16 cellular contexts compared by ENCODE assay signal in the genomic region with DNA sequence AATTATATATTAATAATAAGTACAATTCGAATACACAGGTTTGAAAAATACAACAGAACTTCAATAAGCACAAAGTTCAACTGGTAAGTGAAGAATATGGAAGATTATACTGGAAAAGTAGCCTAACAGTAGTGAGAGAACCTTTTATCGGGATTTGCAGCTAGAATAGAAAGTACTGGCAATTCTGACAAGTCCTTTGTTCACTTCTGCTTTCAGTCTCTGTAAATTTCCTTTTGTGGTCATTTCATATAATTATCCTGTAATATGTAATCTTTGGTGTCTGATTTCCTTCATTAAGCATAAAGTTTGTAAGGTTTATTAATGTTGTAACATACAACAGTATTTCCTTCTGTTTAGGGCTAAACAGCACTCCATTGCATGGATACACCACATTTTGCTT.
A peak's percentile ranks its signal among the peaks of the same experiment; 100 is the strongest.
DNase-seq lines count a peak whose midpoint lies in the region; ATAC-seq and TF ChIP-seq lines count a peak whose summit lies in the region.
"Had no signal": no experiment of that assay in that cellular context is flagged by ENCODE, and none has a peak within 500 bp of the region (broad histone marks: within the 10 kb centered on the region; RNA-seq: fewer than 3 reads in every experiment).

No MANE protein-coding gene starts in this region.

- H3K4me3 Mint-ChIP-seq in stimulated activated naive CD8-positive, alpha-beta T cell treated with anti-CD3 and anti-CD28 coated beads, Interleukin-15, Interleukin-2, amounts not matched to agents 100 ng/mL and 50 ng/mL, for 24 hours = no peak overlapping the region
- H3K4me3 Mint-ChIP-seq in stimulated activated naive CD8-positive, alpha-beta T cell treated with anti-CD3 and anti-CD28 coated beads, Interleukin-15, amount 100 ng/mL, for 72 hours = no peak overlapping the region
- H3K4me3 Mint-ChIP-seq in endothelial cell (ENCODE audit: unreplicated experiment) = no peak overlapping the region

- H3K9me3 ChIP-seq in left ventricle myocardium inferior (replicated peaks) = no peaks in the 10 kb centered on the region
- H3K9me3 ChIP-seq: esophagus muscularis mucosa, thoracic aorta had no signal

- H3K4me1 ChIP-seq in left ventricle myocardium inferior = peaks cover 46% of the 10 kb centered on the region

- ATAC-seq in stimulated activated naive CD8-positive, alpha-beta T cell treated with anti-CD3 and anti-CD28 coated beads, Interleukin-15, amount 100 ng/mL, for 72 hours = no peak
- ATAC-seq: left lobe of liver had no signal

- intact Hi-C loops in left ventricle myocardium inferior (cut with micrococcal nuclease) = no loop called here

- H3K36me3 Mint-ChIP-seq in stimulated activated naive CD8-positive, alpha-beta T cell treated with anti-CD3 and anti-CD28 coated beads, Interleukin-15, Interleukin-2, amounts not matched to agents 100 ng/mL and 50 ng/mL, for 24 hours (ENCODE audit: low read depth) = peaks cover 31% of the 10 kb centered on the region
- H3K36me3 Mint-ChIP-seq in endothelial cell (ENCODE audit: low read depth, unreplicated experiment) = peaks cover 12% of the 10 kb centered on the region

- H3K27me3 ChIP-seq in left ventricle myocardium inferior (ENCODE audit: low read depth) = no peaks in the 10 kb centered on the region
- H3K27me3 ChIP-seq: esophagus muscularis mucosa, hepatocyte had no signal

- H3K9me3 Mint-ChIP-seq in stimulated activated naive CD8-positive, alpha-beta T cell treated with anti-CD3 and anti-CD28 coated beads, Interleukin-15, Interleukin-2, amounts not matched to agents 100 ng/mL and 50 ng/mL, for 24 hours = no peaks in the 10 kb centered on the region
- no peaks in the 10 kb centered on the region for H3K9me3 Mint-ChIP-seq in stimulated activated naive CD8-positive, alpha-beta T cell treated with anti-CD3 and anti-CD28 coated beads, Interleukin-15, amount 100 ng/mL, for 72 hours
- H3K9me3 Mint-ChIP-seq in endothelial cell (ENCODE audit: unreplicated experiment) = no peaks in the 10 kb centered on the region

- no peak for DNase-seq in stimulated activated naive CD8-positive, alpha-beta T cell treated with anti-CD3 and anti-CD28 coated beads, Interleukin-15, amount 100 ng/mL, for 72 hours
- DNase-seq in NOMO-1 treated with dmso at 0.1 percent for 144 hours (lab: John Stamatoyannopoulos, UW; ENCODE audit: unreplicated experiment) (peak; percentile 66), endothelial cell (ENCODE audit: low spot score) (no peak), NCI-H146 (lab: John Stamatoyannopoulos, UW) (no peak), RKO (ENCODE audit: low spot score) (no peak), left ventricle myocardium inferior (no peak), medulla oblongata (ENCODE audit: extremely low spot score) (no peak)
- DNase-seq: activated gamma-delta T cell treated with Interleukin-2 at 50 U/mL for 16 hours, NCI-H1092 treated with DMSO at 0.1 percent for 48 hours, PC-9, SW 1271 had no signal

- TF ChIP-seq CTCF in endothelial cell (IDR thresholded peaks at IDR 0.05; ENCODE audit: unreplicated experiment) = no peak
- TF ChIP-seq CTCF in left ventricle myocardium inferior (IDR thresholded peaks at IDR 0.05; ENCODE audit: borderline replicate concordance) = no peak

- peaks cover 56% of the 10 kb centered on the region for H3K4me1 Mint-ChIP-seq in stimulated activated naive CD8-positive, alpha-beta T cell treated with anti-CD3 and anti-CD28 coated beads, Interleukin-15, Interleukin-2, amounts not matched to agents 100 ng/mL and 50 ng/mL, for 24 hours (ENCODE audit: low read depth)
- H3K4me1 Mint-ChIP-seq in stimulated activated naive CD8-positive, alpha-beta T cell treated with anti-CD3 and anti-CD28 coated beads, Interleukin-15, amount 100 ng/mL, for 72 hours = peaks cover 51% of the 10 kb centered on the region
- H3K4me1 Mint-ChIP-seq in endothelial cell (ENCODE audit: unreplicated experiment) = peaks cover 3% of the 10 kb centered on the region

- no peaks in the 10 kb centered on the region for H3K36me3 ChIP-seq in left ventricle myocardium inferior
- H3K36me3 ChIP-seq: thoracic aorta had no signal

- H3K27me3 Mint-ChIP-seq in stimulated activated naive CD8-positive, alpha-beta T cell treated with anti-CD3 and anti-CD28 coated beads, Interleukin-15, Interleukin-2, amounts not matched to agents 100 ng/mL and 50 ng/mL, for 24 hours = no peaks in the 10 kb centered on the region
- H3K27me3 Mint-ChIP-seq in stimulated activated naive CD8-positive, alpha-beta T cell treated with anti-CD3 and anti-CD28 coated beads, Interleukin-15, amount 100 ng/mL, for 72 hours = no peaks in the 10 kb centered on the region
- H3K27me3 Mint-ChIP-seq in endothelial cell (ENCODE audit: unreplicated experiment) = peaks cover 7% of the 10 kb centered on the region

- H3K27ac Mint-ChIP-seq in stimulated activated naive CD8-positive, alpha-beta T cell treated with anti-CD3 and anti-CD28 coated beads, Interleukin-15, Interleukin-2, amounts not matched to agents 100 ng/mL and 50 ng/mL, for 24 hours = peak overlapping the region; percentile 65
- peak overlapping the region in 1 of 2 donors; percentile 40 for H3K27ac Mint-ChIP-seq in stimulated activated naive CD8-positive, alpha-beta T cell treated with anti-CD3 and anti-CD28 coated beads, Interleukin-15, amount 100 ng/mL, for 72 hours
- H3K27ac Mint-ChIP-seq in endothelial cell (ENCODE audit: unreplicated experiment) = peak overlapping the region; percentile 68

- no peak overlapping the region for H3K27ac ChIP-seq in left ventricle myocardium inferior (replicated peaks)
- H3K27ac ChIP-seq: hepatocyte, PC-9 had no signal

- H3K4me3 ChIP-seq in left ventricle myocardium inferior = no peak overlapping the region
- H3K4me3 ChIP-seq: esophagus muscularis mucosa, hepatocyte, PC-9, thoracic aorta had no signal
